Comparison of ENCODE assay signal across 21 cellular contexts in genomic region chr6:21150644-21151043, GRCh38.
DNase-seq lines count a peak whose midpoint lies in the region; ATAC-seq, FAIRE-seq and TF ChIP-seq lines count a peak whose summit lies in the region.
"Had no signal": no experiment of that assay in that cellular context is flagged by ENCODE, and none has a peak within 500 bp of the region (broad histone marks: within the 10 kb centered on the region; RNA-seq: fewer than 3 reads in every experiment).

No MANE protein-coding gene starts in this region.

- H3K9me3 Mint-ChIP-seq in mesothelial cell of epicardium (peaks cover 2% of the 10 kb centered on the region), immature natural killer cell (no peaks in the 10 kb centered on the region)
- H3K9me3 Mint-ChIP-seq in activated T-cell treated with anti-CD3 and anti-CD28 coated beads, Interleukin-2, amount 50 U/mL, for 72 hours, result no peaks in the 10 kb centered on the region
- H3K9me3 Mint-ChIP-seq: CD4-positive, alpha-beta memory T cell; IgD-negative memory B cell had no signal

- H3K36me3 ChIP-seq in pancreas, result no peaks in the 10 kb centered on the region
- H3K36me3 ChIP-seq: BE2C had no signal

- H3K27me3 Mint-ChIP-seq in mesothelial cell of epicardium (ENCODE audit: low read depth) (no peaks in the 10 kb centered on the region), immature natural killer cell (ENCODE audit: low read depth in 3 of 3) (no peaks in the 10 kb centered on the region)
- no peaks in the 10 kb centered on the region for H3K27me3 Mint-ChIP-seq in activated T-cell treated with anti-CD3 and anti-CD28 coated beads, Interleukin-2, amount 50 U/mL, for 72 hours (ENCODE audit: low read depth)
- H3K27me3 Mint-ChIP-seq: CD4-positive, alpha-beta memory T cell; IgD-negative memory B cell had no signal

- peaks cover 0 to 23% (median 16%) of the 10 kb centered on the region in 3 donors for H3K4me1 ChIP-seq in pancreas

- H3K4me3 ChIP-seq in pancreas, result no peak overlapping the region
- H3K4me3 ChIP-seq: GM23248 had no signal

- H3K9me3 ChIP-seq in pancreas, result no peaks in the 10 kb centered on the region
- H3K9me3 ChIP-seq: BE2C had no signal

- H3K27ac ChIP-seq in caudate nucleus (ENCODE audit: low read depth, low read length), result peak overlapping the region; percentile 37
- peak overlapping the region in 2 of 4 donors; percentile 16 to 53 for H3K27ac ChIP-seq in pancreas
- H3K27ac ChIP-seq: C4-2B, GM23248 had no signal

- intact Hi-C loops in pancreas (cut with DNase I), result no loop called here

- H3K27ac Mint-ChIP-seq in mesothelial cell of epicardium (peak overlapping the region; percentile 58), immature natural killer cell (no peak overlapping the region)
- H3K27ac Mint-ChIP-seq in activated T-cell treated with anti-CD3 and anti-CD28 coated beads, Interleukin-2, amount 50 U/mL, for 72 hours, result no peak overlapping the region
- H3K27ac Mint-ChIP-seq: CD4-positive, alpha-beta memory T cell; IgD-negative memory B cell had no signal

- H3K27me3 ChIP-seq in pancreas, result no peaks in the 10 kb centered on the region
- H3K27me3 ChIP-seq: BE2C had no signal

- peak; percentile 20 for FAIRE-seq in HTR-8/SVneo (lab: Jason Lieb, UNC)
- FAIRE-seq in pancreas (lab: Jason Lieb, UNC), result no peak
- FAIRE-seq: G401.6, GM12891, GM19239, H54 had no signal

- H3K36me3 Mint-ChIP-seq in mesothelial cell of epicardium (no peaks in the 10 kb centered on the region), immature natural killer cell (peaks cover 0 to 5% (median 0%) of the 10 kb centered on the region in 3 donors)
- H3K36me3 Mint-ChIP-seq in activated T-cell treated with anti-CD3 and anti-CD28 coated beads, Interleukin-2, amount 50 U/mL, for 72 hours (ENCODE audit: insufficient read depth in 2 of 2), result peaks cover 0 to 3% of the 10 kb centered on the region in 2 donors

- no peak overlapping the region for H3K4me3 Mint-ChIP-seq in mesothelial cell of epicardium
- no peak overlapping the region for H3K4me3 Mint-ChIP-seq in immature natural killer cell
- no peak overlapping the region for H3K4me3 Mint-ChIP-seq in activated T-cell treated with anti-CD3 and anti-CD28 coated beads, Interleukin-2, amount 50 U/mL, for 72 hours
- H3K4me3 Mint-ChIP-seq: CD4-positive, alpha-beta memory T cell; IgD-negative memory B cell had no signal

- ATAC-seq in pancreas, result peak; percentile 19 to 25 (median 22)
- no peak for ATAC-seq in activated T-cell treated with anti-CD3 and anti-CD28 coated beads, Interleukin-2, amount 50 U/mL, for 72 hours (replicated peaks in 1 of 2)
- ATAC-seq in GM21723 (IDR thresholded peaks at IDR 0.05; ENCODE audit: unreplicated experiment), result no peak
- ATAC-seq: HCT116 had no signal

- peaks cover 32% of the 10 kb centered on the region for H3K4me1 Mint-ChIP-seq in mesothelial cell of epicardium
- no peaks in the 10 kb centered on the region for H3K4me1 Mint-ChIP-seq in immature natural killer cell
- H3K4me1 Mint-ChIP-seq in activated T-cell treated with anti-CD3 and anti-CD28 coated beads, Interleukin-2, amount 50 U/mL, for 72 hours (ENCODE audit: low read depth), result no peaks in the 10 kb centered on the region

- 67 to 87% methylated on average over 1 of the region's 1 CpG for WGBS in pancreas, 2 donors

- DNase-seq in HTR-8/SVneo (ENCODE audit: insufficient read length, low spot score) (no peak), caudate nucleus (lab: John Stamatoyannopoulos, UW) (peak in 2 of 61 donors; percentile 4 to 25), mesothelial cell of epicardium (ENCODE audit: low spot score in 2 of 2, unreplicated experiment in 2 of 2) (no peak), pancreas (no peak), immature natural killer cell (no peak), T-helper 9 cell (no peak)
- DNase-seq in activated T-cell treated with anti-CD3 and anti-CD28 coated beads, Interleukin-2, amount 50 U/mL, for 72 hours, result no peak
- DNase-seq: ACHN; BE2C; CD4-positive, alpha-beta memory T cell; DMS79 treated with DMSO at 0.1 percent for 48 hours; EL; GM23248 had no signal

- TF ChIP-seq CTCF in mesothelial cell of epicardium (IDR thresholded peaks at IDR 0.05; ENCODE audit: unreplicated experiment) (no peak), pancreas (IDR thresholded peaks at IDR 0.05) (no peak)

Comparison
In these comparisons a context has a peak if more than half of its experiments do, and no peak if none do; other contexts are left out.
1. ATAC-seq: peak in pancreas (4 of 4); none in activated T-cell treated with anti-CD3 and anti-CD28 coated beads, Interleukin-2, amount 50 U/mL, for 72 hours (0 of 2) and GM21723 (single experiment).